Comparison of ENCODE assay signal across 23 cellular contexts in the genomic region with DNA sequence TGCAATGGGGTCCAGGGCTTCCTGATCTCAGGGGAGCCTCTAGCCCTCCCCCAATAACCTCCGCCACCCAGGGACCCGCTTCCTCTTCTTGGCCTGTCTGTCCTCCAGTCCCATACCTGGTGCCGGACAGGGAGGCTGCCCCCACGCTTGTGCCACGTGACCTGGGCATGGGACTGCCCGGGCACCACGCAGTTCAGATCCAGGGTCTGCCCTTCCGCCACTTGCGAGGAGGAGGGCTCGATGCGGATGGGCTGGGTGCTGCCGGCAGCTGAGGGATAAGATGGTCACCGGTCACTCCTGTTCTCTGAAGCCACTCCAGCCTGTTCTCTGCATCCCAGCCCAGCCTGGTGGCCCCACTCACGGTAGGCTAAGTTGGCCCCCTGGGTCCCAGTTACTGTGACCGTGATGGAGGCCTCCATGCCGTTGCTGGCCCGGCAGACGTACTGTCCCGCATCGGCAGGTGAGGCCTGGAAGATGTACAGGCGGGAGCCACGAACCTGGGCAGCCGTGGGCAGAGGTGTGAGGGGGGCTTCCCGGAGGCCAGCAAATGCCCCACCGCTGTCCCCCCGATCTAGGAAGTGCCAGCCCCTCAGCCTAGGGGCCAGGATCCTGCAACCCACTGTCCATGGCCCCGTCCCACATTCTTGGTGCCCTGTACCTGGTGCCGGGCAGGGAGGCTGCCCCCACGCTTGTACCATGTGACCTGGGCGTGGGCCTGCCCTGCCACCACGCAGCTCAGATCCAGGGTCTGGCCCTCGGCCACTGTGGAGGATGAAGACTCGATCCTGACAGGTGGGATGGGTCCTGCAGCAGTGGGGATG. TPM values are rescaled to one million over a fixed set of nuclear protein-coding genes. Genes with fewer than 3 reads are reported as not detected.
DNase-seq lines count a peak whose midpoint lies in the region; ATAC-seq, FAIRE-seq and TF ChIP-seq lines count a peak whose summit lies in the region.
"Had no signal": no experiment of that assay in that cellular context is flagged by ENCODE, and none has a peak within 500 bp of the region (broad histone marks: within the 10 kb centered on the region; RNA-seq: fewer than 3 reads in every experiment).

No MANE protein-coding gene starts in this region.

- no peak for FAIRE-seq in HepG2 (lab: Jason Lieb, UNC)
- FAIRE-seq: A549 had no signal

- TF ChIP-seq EP300 in HepG2 (IDR thresholded peaks at IDR 0.05; ENCODE audit: low read depth in 2 of 2, low read length in 2 of 2) (no peak), HepG2 (CRISPR knock-in tag; IDR thresholded peaks at IDR 0.05; ENCODE audit: borderline replicate concordance) (no peak)

- H3K79me2 ChIP-seq in HepG2 (ENCODE audit: insufficient read depth, low read length), result no peaks in the 10 kb centered on the region

- CTCF ChIA-PET in WTC11 (lab: Charles Lee), result no interaction called here
- CTCF ChIA-PET in HepG2 (lab: Yijun Ruan, JAX; ENCODE audit: low intra/inter-chr PET ratio, low total read pairs), result no interaction called here

- H3K36me3 Mint-ChIP-seq in activated naive CD8-positive, alpha-beta T cell treated with anti-CD3 and anti-CD28 coated beads, Interleukin-2, amount 10 ng/mL, durations not matched to agents 7 days and 5 days, result no peaks in the 10 kb centered on the region
- H3K36me3 Mint-ChIP-seq in activated naive CD8-positive, alpha-beta T cell treated with anti-CD3 and anti-CD28 coated beads, Interleukin-2, amount 50 U/mL, for 24 hours (ENCODE audit: low read depth), result no peaks in the 10 kb centered on the region
- H3K36me3 Mint-ChIP-seq in WTC11 (peaks cover 33% of the 10 kb centered on the region), natural killer cell (no peaks in the 10 kb centered on the region)
- H3K36me3 Mint-ChIP-seq: CD4-positive, alpha-beta memory T cell had no signal

- H3K27me3 Mint-ChIP-seq in activated naive CD8-positive, alpha-beta T cell treated with anti-CD3 and anti-CD28 coated beads, Interleukin-2, amount 10 ng/mL, durations not matched to agents 7 days and 5 days, result no peaks in the 10 kb centered on the region
- no peaks in the 10 kb centered on the region for H3K27me3 Mint-ChIP-seq in activated naive CD8-positive, alpha-beta T cell treated with anti-CD3 and anti-CD28 coated beads, Interleukin-2, amount 50 U/mL, for 24 hours
- H3K27me3 Mint-ChIP-seq in WTC11 (ENCODE audit: low read depth) (no peaks in the 10 kb centered on the region), natural killer cell (ENCODE audit: low read depth in 2 of 2) (no peaks in the 10 kb centered on the region)
- H3K27me3 Mint-ChIP-seq: CD4-positive, alpha-beta memory T cell had no signal

- H3K4me1 Mint-ChIP-seq in activated naive CD8-positive, alpha-beta T cell treated with anti-CD3 and anti-CD28 coated beads, Interleukin-2, amount 10 ng/mL, durations not matched to agents 7 days and 5 days, result peaks cover 5% of the 10 kb centered on the region
- peaks cover 3% of the 10 kb centered on the region for H3K4me1 Mint-ChIP-seq in activated naive CD8-positive, alpha-beta T cell treated with anti-CD3 and anti-CD28 coated beads, Interleukin-2, amount 50 U/mL, for 24 hours
- H3K4me1 Mint-ChIP-seq in WTC11, result no peaks in the 10 kb centered on the region
- peaks cover 0 to 7% of the 10 kb centered on the region in 2 donors for H3K4me1 Mint-ChIP-seq in natural killer cell
- H3K4me1 Mint-ChIP-seq: CD4-positive, alpha-beta memory T cell had no signal

- no peaks in the 10 kb centered on the region for H3K9me3 ChIP-seq in HepG2 (ENCODE audit: low read length)
- H3K9me3 ChIP-seq: A549, BLaER1 had no signal

- no peak for DNase-seq in activated naive CD8-positive, alpha-beta T cell treated with anti-CD3 and anti-CD28 coated beads, Interleukin-2, amount 10 ng/mL, durations not matched to agents 7 days and 5 days
- DNase-seq in activated naive CD8-positive, alpha-beta T cell treated with anti-CD3 and anti-CD28 coated beads, Interleukin-2, amount 50 U/mL, for 24 hours, result no peak
- DNase-seq in WTC11 (ENCODE audit: low spot score) (no peak), HepG2 (ENCODE audit: low spot score) (no peak), epidermal melanocyte (ENCODE audit: insufficient read length, low spot score) (no peak), DMS79 treated with DMSO at 0.1 percent for 48 hours (lab: John Stamatoyannopoulos, UW) (no peak), natural killer cell (no peak)
- DNase-seq: CD4-positive, alpha-beta memory T cell; DMS153; GOT3; KG1; NCI-H1417; NCI-H187; NCI-H2107; NCI-H510A; NCI-H748 treated with DMSO at 0.1 percent for 48 hours; NK-92 treated with Interleukin-12 subunit alpha and Interleukin-12 subunit beta, amount 100 ng/mL, for 24 hours; OCI-M1; SHP77 treated with DMSO at 0.1 percent for 48 hours had no signal

- H2AFZ ChIP-seq in HepG2 (ENCODE audit: low read length), result no peak overlapping the region

- TF ChIP-seq POLR2A in HepG2 (IDR thresholded peaks at IDR 0.05; ENCODE audit: insufficient read depth in 1 of 2, low read depth in 2 of 2, low read length in 2 of 2), result no peak

- POLR2A ChIA-PET in activated naive CD8-positive, alpha-beta T cell treated with anti-CD3 and anti-CD28 coated beads, Interleukin-2, amount 10 ng/mL, durations not matched to agents 7 days and 5 days (lab: Charles Lee), result no interaction called here
- POLR2A ChIA-PET in WTC11 (lab: Charles Lee), result no interaction called here
- POLR2A ChIA-PET in HepG2 (lab: Yijun Ruan, JAX), result no interaction called here

- peaks cover 27 to 59% of the 10 kb centered on the region in 2 experiments; a peak in 4 of 5 replicates for H3K36me3 ChIP-seq in HepG2 (replicated peaks in 1 of 2; ENCODE audit: control insufficient read depth in 1 of 2, insufficient read depth in 2 of 2, low read length in 2 of 2)

- no peaks in the 10 kb centered on the region for H3K9me3 Mint-ChIP-seq in activated naive CD8-positive, alpha-beta T cell treated with anti-CD3 and anti-CD28 coated beads, Interleukin-2, amount 10 ng/mL, durations not matched to agents 7 days and 5 days
- H3K9me3 Mint-ChIP-seq in activated naive CD8-positive, alpha-beta T cell treated with anti-CD3 and anti-CD28 coated beads, Interleukin-2, amount 50 U/mL, for 24 hours, result no peaks in the 10 kb centered on the region
- H3K9me3 Mint-ChIP-seq in WTC11 (no peaks in the 10 kb centered on the region), natural killer cell (no peaks in the 10 kb centered on the region)
- H3K9me3 Mint-ChIP-seq: CD4-positive, alpha-beta memory T cell had no signal

- BruUV-seq in HepG2 (replicated peaks; lab: Mats Ljungman, UMichigan), result no TSS peak

- H3K9ac ChIP-seq in HepG2 (ENCODE audit: insufficient read depth, low read depth, low read length), result no peak overlapping the region
- H3K9ac ChIP-seq: BLaER1 had no signal

- no peak overlapping the region for H3K27ac ChIP-seq in HepG2 (ENCODE audit: extremely low read length, insufficient read depth, low read length)
- H3K27ac ChIP-seq: A549, BLaER1 had no signal

- WGBS in HepG2 (ENCODE audit: low lambda C conversion rate), result 94% methylated on average over 3 of the region's 33 CpGs

- H4K20me1 ChIP-seq in HepG2 (ENCODE audit: insufficient read depth, low read length), result no peaks in the 10 kb centered on the region
- H4K20me1 ChIP-seq: BLaER1 had no signal

- ATAC-seq in activated naive CD8-positive, alpha-beta T cell treated with anti-CD3 and anti-CD28 coated beads, Interleukin-2, amount 10 ng/mL, durations not matched to agents 7 days and 5 days (ENCODE audit: low read depth), result no peak
- ATAC-seq in activated naive CD8-positive, alpha-beta T cell treated with anti-CD3 and anti-CD28 coated beads, Interleukin-2, amount 50 U/mL, for 24 hours, result no peak
- ATAC-seq in WTC11 (no peak), HepG2 (no peak), natural killer cell (no peak)
- ATAC-seq: A549, HCT116 had no signal

- intact Hi-C loops in HepG2 (cut with micrococcal nuclease; ENCODE audit: unreplicated experiment) (no loop called here), natural killer cell (cut with micrococcal nuclease) (no loop called here)

- H3K27me3 ChIP-seq in HepG2 (ENCODE audit: control insufficient read depth in 1 of 2, insufficient read depth in 2 of 2, low read length in 2 of 2), result no peaks in the 10 kb centered on the region
- H3K27me3 ChIP-seq: BLaER1 had no signal

- in situ Hi-C loops in HepG2 (cut with HindIII; ENCODE audit: extremely low pct_ligation_motif_present, low pct_unique_long_range_greater_than_20kb), result no loop called here

- H3K4me3 Mint-ChIP-seq in activated naive CD8-positive, alpha-beta T cell treated with anti-CD3 and anti-CD28 coated beads, Interleukin-2, amount 10 ng/mL, durations not matched to agents 7 days and 5 days, result peak overlapping the region; percentile 10
- H3K4me3 Mint-ChIP-seq in activated naive CD8-positive, alpha-beta T cell treated with anti-CD3 and anti-CD28 coated beads, Interleukin-2, amount 50 U/mL, for 24 hours, result no peak overlapping the region
- no peak overlapping the region for H3K4me3 Mint-ChIP-seq in WTC11
- no peak overlapping the region for H3K4me3 Mint-ChIP-seq in natural killer cell

- peaks cover 13% of the 10 kb centered on the region for H3K4me1 ChIP-seq in HepG2 (ENCODE audit: insufficient read depth, low read length)
- H3K4me1 ChIP-seq: BLaER1 had no signal

- no peak for TF ChIP-seq RAD21 in HepG2 (CRISPR knock-in tag; IDR thresholded peaks at IDR 0.05)

- H3K27ac Mint-ChIP-seq in activated naive CD8-positive, alpha-beta T cell treated with anti-CD3 and anti-CD28 coated beads, Interleukin-2, amount 10 ng/mL, durations not matched to agents 7 days and 5 days, result peak overlapping the region; percentile 75
- no peak overlapping the region for H3K27ac Mint-ChIP-seq in activated naive CD8-positive, alpha-beta T cell treated with anti-CD3 and anti-CD28 coated beads, Interleukin-2, amount 50 U/mL, for 24 hours
- H3K27ac Mint-ChIP-seq in WTC11, result no peak overlapping the region
- no peak overlapping the region for H3K27ac Mint-ChIP-seq in natural killer cell
- H3K27ac Mint-ChIP-seq: CD4-positive, alpha-beta memory T cell had no signal

- H3K4me3 ChIP-seq in HepG2 (replicated peaks in 1 of 3; ENCODE audit: insufficient read depth in 1 of 3, low read depth in 2 of 3, low read length in 3 of 3), result no peak overlapping the region
- H3K4me3 ChIP-seq: A549, BLaER1 had no signal

- no peak for TF ChIP-seq CTCF in WTC11 (IDR thresholded peaks at IDR 0.05)
- no peak for TF ChIP-seq CTCF in HepG2 (CRISPR knock-in tag; IDR thresholded peaks at IDR 0.05)
- no peak for TF ChIP-seq CTCF in natural killer cell (IDR thresholded peaks at IDR 0.05)

- H3K4me2 ChIP-seq in HepG2 (ENCODE audit: low read depth, low read length), result no peak overlapping the region
- H3K4me2 ChIP-seq: A549, BLaER1 had no signal

RNA-seq across cellular contexts. Expression of gene LDLRAD2, which starts 39.6 kb away (rescaled TPM):
- total RNA-seq in activated naive CD8-positive, alpha-beta T cell treated with anti-CD3 and anti-CD28 coated beads, Interleukin-2, amount 10 ng/mL, durations not matched to agents 7 days and 5 days, result under 1 TPM in 1 of 2 experiments, not detected in 1; 0.09 TPM
- total RNA-seq in WTC11 (2021) (0.63 to 1.3 TPM (median 0.85 TPM) in 3 replicates), HepG2 (2016; rRNA removed; fragmentation: Illumina TruSeq; extraction: Trizol) (not detected in 2 replicates), natural killer cell (1 to 10 TPM; 2.8 to 3.9 (median 3.6) TPM)
- total RNA-seq in HepG2 (2016; cell fraction: cytosol; rRNA removed; fragmentation: Illumina TruSeq; extraction: Trizol; ENCODE audit: low read depth), result not detected in 2 replicates
- not detected in 2 replicates for total RNA-seq in HepG2 (2016; cell fraction: insoluble cytoplasmic fraction; rRNA removed; fragmentation: Illumina TruSeq; extraction: Trizol)
- total RNA-seq in HepG2 (2016; cell fraction: membrane; rRNA removed; fragmentation: Illumina TruSeq; extraction: Trizol), result not detected in 2 replicates
- total RNA-seq in HepG2 (2016; cell fraction: nucleus; rRNA removed; fragmentation: Illumina TruSeq; extraction: Trizol), result not detected in 2 replicates
- not detected in 2 replicates for polyA plus RNA-seq in HepG2 (2011; rRNA removed)
- not detected in 2 replicates for polyA plus RNA-seq in HepG2 (2011; cell fraction: cytosol; rRNA removed)
- 0.03 TPM in 1 of 2 replicates, not detected in the other for polyA plus RNA-seq in HepG2 (2011; cell fraction: nucleus; rRNA removed)
- polyA plus RNA-seq in HepG2 (2012), result 3.5 and 4.3 TPM in 2 replicates
- not detected in 2 replicates for polyA plus RNA-seq in HepG2 (2016; cell fraction: cytosol; fragmentation: Illumina TruSeq; extraction: Trizol; ENCODE audit: low read depth)
- polyA plus RNA-seq in HepG2 (2016; cell fraction: insoluble cytoplasmic fraction; fragmentation: Illumina TruSeq; extraction: Trizol; ENCODE audit: low read depth), result not detected in 2 replicates
- not detected in 2 replicates for polyA plus RNA-seq in HepG2 (2016; cell fraction: membrane; fragmentation: Illumina TruSeq; extraction: Trizol; ENCODE audit: low read depth)
- not detected in 2 replicates for polyA plus RNA-seq in HepG2 (2016; cell fraction: nucleus; fragmentation: Illumina TruSeq; extraction: Trizol; ENCODE audit: insufficient read depth, low read depth)
- not detected in 2 replicates for polyA minus RNA-seq in HepG2 (2011; rRNA and poly(A)+ RNA removed; ENCODE audit: low replicate concordance)
- not detected in 2 replicates for polyA minus RNA-seq in HepG2 (2011; cell fraction: cytosol; rRNA and poly(A)+ RNA removed)
- polyA minus RNA-seq in HepG2 (2011; cell fraction: nucleus; rRNA and poly(A)+ RNA removed), result not detected in 2 replicates
- total RNA-seq: CD4-positive, alpha-beta memory T cell; RPMI7951 had no signal
- polyA plus RNA-seq: CD4-positive, alpha-beta memory T cell had no signal
